ENCODE assay signal across 8 cellular contexts in the genomic region with DNA sequence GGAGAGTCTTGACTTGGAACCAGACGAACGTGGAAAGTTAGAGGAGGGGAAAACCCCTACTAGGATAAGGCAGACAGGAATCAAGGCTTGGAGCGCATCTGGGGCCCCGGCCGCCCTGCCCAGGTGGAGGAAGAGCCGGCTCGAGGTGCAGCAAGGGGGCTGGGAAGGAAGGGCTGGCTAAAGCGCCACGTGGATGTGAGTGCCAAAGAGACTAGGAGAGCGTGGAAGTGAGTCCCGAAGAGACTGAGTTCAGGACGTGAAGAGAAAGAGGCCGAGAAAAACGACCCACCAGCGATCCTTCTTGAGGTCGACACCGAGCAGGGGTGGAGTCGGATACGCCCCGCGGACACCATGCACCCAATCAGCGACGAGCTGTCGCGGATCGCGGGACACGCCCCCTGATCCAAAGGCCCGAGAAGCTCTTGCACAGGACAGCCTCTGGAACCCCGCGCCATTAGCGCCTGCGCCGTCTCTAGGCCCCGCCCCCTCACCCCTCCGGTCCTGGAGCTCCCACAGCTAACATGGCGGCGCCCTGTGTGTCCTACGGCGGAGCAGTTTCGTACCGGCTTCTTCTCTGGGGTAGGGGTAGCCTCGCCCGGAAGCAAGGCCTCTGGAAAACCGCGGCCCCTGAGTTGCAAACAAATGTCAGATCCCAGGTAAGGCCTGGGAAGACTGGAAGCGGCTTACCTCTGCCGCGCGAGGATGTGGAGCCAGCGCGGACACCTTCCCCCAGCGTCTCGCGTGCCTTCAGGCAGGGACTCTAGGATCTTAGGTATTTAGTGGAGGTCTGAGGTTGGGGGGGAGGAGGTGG. TPM values are rescaled to one million over a fixed set of nuclear protein-coding genes. Genes with fewer than 3 reads are reported as not detected.
DNase-seq lines count a peak whose midpoint lies in the region; ATAC-seq and TF ChIP-seq lines count a peak whose summit lies in the region.

Gene MRPS9 (plus strand): TSS at position 498 of the 811 bp plus-strand sequence. CDS start 24 bp downstream, at position 522.

- POLR2A ChIA-PET in RWPE1 (lab: Yijun Ruan, JAX; ENCODE audit: low non-redundant PET): interaction anchor here (0.6 kb wide), 1 partner anchor 39 kb away, joined by 3 read pairs; no protein-coding TSS in a partner anchor
- POLR2A ChIA-PET in naive thymus-derived CD8-positive, alpha-beta T cell (lab: Charles Lee): no interaction called here

- H3K9me3 ChIP-seq in fibroblast of lung (ENCODE audit: control insufficient read depth, insufficient read depth, low read depth, low read length): no peaks in the 10 kb centered on the region

- no peaks in the 10 kb centered on the region for H3K36me3 ChIP-seq in fibroblast of lung (ENCODE audit: control insufficient read depth, insufficient read depth, low read length)

- H3K27ac Mint-ChIP-seq in activated T-helper 17 cell treated with anti-CD3 and anti-CD28 coated beads, Interleukin-2, amount 50 U/mL, for 72 hours: peak within 1 kb of the TSS; percentile 91
- H3K27ac Mint-ChIP-seq in naive thymus-derived CD8-positive, alpha-beta T cell: peak within 1 kb of the TSS; percentile 90 to 99 (median 98)

- H3K4me1 ChIP-seq in fibroblast of lung (ENCODE audit: control insufficient read depth, extremely low read depth, insufficient read depth, low read length): peaks cover 4% of the 10 kb centered on the region

- H3K27me3 Mint-ChIP-seq in activated T-helper 17 cell treated with anti-CD3 and anti-CD28 coated beads, Interleukin-2, amount 50 U/mL, for 72 hours: no peaks in the 10 kb centered on the region
- H3K27me3 Mint-ChIP-seq in naive thymus-derived CD8-positive, alpha-beta T cell: no peaks in the 10 kb centered on the region

- TF ChIP-seq CTCF in LNCaP clone FGC (IDR thresholded peaks at IDR 0.05; ENCODE audit: control insufficient read depth, extremely low read depth, insufficient read depth) (no peak), RWPE1 (conservative IDR thresholded peaks at IDR 0.05; ENCODE audit: low read depth) (no peak), fibroblast of lung (conservative IDR thresholded peaks at IDR 0.05 in 1 of 2, IDR thresholded peaks at IDR 0.05 in 1 of 2; ENCODE audit: low read depth in 1 of 2, low read length in 2 of 2) (no peak)

- H3K79me2 ChIP-seq in fibroblast of lung (ENCODE audit: control insufficient read depth, insufficient read depth, low read length): peaks cover 10% of the 10 kb centered on the region

- ATAC-seq in activated T-helper 17 cell treated with anti-CD3 and anti-CD28 coated beads, Interleukin-2, amount 50 U/mL, for 72 hours (replicated peaks): peak; percentile 99
- ATAC-seq in naive thymus-derived CD8-positive, alpha-beta T cell: peak; percentile 95 to 96

- H3K27me3 ChIP-seq in fibroblast of lung (ENCODE audit: control insufficient read depth, insufficient read depth, low read length): no peaks in the 10 kb centered on the region

- no peaks in the 10 kb centered on the region for H3K36me3 Mint-ChIP-seq in activated T-helper 17 cell treated with anti-CD3 and anti-CD28 coated beads, Interleukin-2, amount 50 U/mL, for 72 hours (ENCODE audit: low read depth)
- no peaks in the 10 kb centered on the region for H3K36me3 Mint-ChIP-seq in naive thymus-derived CD8-positive, alpha-beta T cell

- peak within 1 kb of the TSS; percentile 77 for H3K27ac ChIP-seq in RWPE1
- H3K27ac ChIP-seq in fibroblast of lung (ENCODE audit: insufficient read depth, low read length): peak within 1 kb of the TSS; percentile 72

- peak within 1 kb of the TSS; percentile 99 for H3K4me2 ChIP-seq in fibroblast of lung (ENCODE audit: extremely low read depth, insufficient read depth, low read length)

- H3K4me3 ChIP-seq in LNCaP clone FGC (ENCODE audit: low read depth, low read length): peak within 1 kb of the TSS; percentile 71
- H3K4me3 ChIP-seq in fibroblast of lung (replicated peaks in 1 of 4; ENCODE audit: control extremely low read depth in 1 of 4, insufficient read depth in 1 of 4, low read depth in 3 of 4, low read length in 4 of 4): peak within 1 kb of the TSS; percentile 68 to 98 (median 80)

- peak within 1 kb of the TSS; percentile 76 for H3K9ac ChIP-seq in fibroblast of lung (ENCODE audit: insufficient read depth, low read length)

- DNase-seq in Daoy (ENCODE audit: low read depth) (peak; percentile 99), GOT3 (lab: John Stamatoyannopoulos, UW) (peak; percentile 85), LNCaP clone FGC (ENCODE audit: low read depth) (peak; percentile 85), RWPE1 (ENCODE audit: low spot score) (peak; percentile 99), fibroblast of lung (ENCODE audit: low read depth in 2 of 2) (peak; percentile 96)
- peak; percentile 89 to 98 (median 97) for DNase-seq in naive thymus-derived CD8-positive, alpha-beta T cell
- DNase-seq in stimulated activated naive CD4-positive, alpha-beta T cell (lab: John Stamatoyannopoulos, UW): peak; percentile 94 to 97 (median 96)

- peak within 1 kb of the TSS; percentile 98 for H2AFZ ChIP-seq in fibroblast of lung (ENCODE audit: low read length)

- CTCF ChIA-PET in RWPE1 (lab: Yijun Ruan, JAX): interaction anchor here (0.6 kb wide), 1 partner anchor 201 kb away, joined by 5 read pairs; no protein-coding TSS in a partner anchor

- no peaks in the 10 kb centered on the region for H3K9me3 Mint-ChIP-seq in activated T-helper 17 cell treated with anti-CD3 and anti-CD28 coated beads, Interleukin-2, amount 50 U/mL, for 72 hours
- no peaks in the 10 kb centered on the region for H3K9me3 Mint-ChIP-seq in naive thymus-derived CD8-positive, alpha-beta T cell

- no peaks in the 10 kb centered on the region for H4K20me1 ChIP-seq in fibroblast of lung (ENCODE audit: control insufficient read depth, extremely low read depth, insufficient read depth, low read length)

- H3K4me1 Mint-ChIP-seq in activated T-helper 17 cell treated with anti-CD3 and anti-CD28 coated beads, Interleukin-2, amount 50 U/mL, for 72 hours: peaks cover 19% of the 10 kb centered on the region
- peaks cover 29 to 48% (median 42%) of the 10 kb centered on the region in 4 donors for H3K4me1 Mint-ChIP-seq in naive thymus-derived CD8-positive, alpha-beta T cell

- H3K4me3 Mint-ChIP-seq in activated T-helper 17 cell treated with anti-CD3 and anti-CD28 coated beads, Interleukin-2, amount 50 U/mL, for 72 hours: peak within 1 kb of the TSS; percentile 93
- H3K4me3 Mint-ChIP-seq in naive thymus-derived CD8-positive, alpha-beta T cell: peak within 1 kb of the TSS; percentile 96 to 100 (median 98)

RNA-seq across cellular contexts. Expression of gene MRPS9, which starts in this region (rescaled TPM):
- 45.7 and 56.9 TPM in 2 replicates for total RNA-seq in Daoy (2014; rRNA removed; shearing (Covaris generic))
- total RNA-seq in activated T-helper 17 cell treated with anti-CD3 and anti-CD28 coated beads, Interleukin-2, amount 50 U/mL, for 72 hours: 10 to 100 TPM; 21.4 to 38.4 TPM
- 21.3 and 21.6 TPM in 2 replicates for total RNA-seq in fibroblast of lung
- polyA plus RNA-seq in fibroblast of lung: 25.3 and 30.7 TPM in 2 replicates
- polyA plus RNA-seq in fibroblast of lung (2012): 21.1 and 26.4 TPM in 2 replicates
- 4.6 and 6.6 TPM in 2 replicates for polyA minus RNA-seq in fibroblast of lung (ENCODE audit: low replicate concordance)
- 10 to 100 TPM; 23.8 to 24.5 TPM for total RNA-seq in naive thymus-derived CD8-positive, alpha-beta T cell
- polyA plus RNA-seq in naive thymus-derived CD8-positive, alpha-beta T cell: 10 to 100 TPM; 17.0 to 32.6 (median 26.0) TPM

Comparison
In these comparisons a context has a peak if more than half of its experiments do, and no peak if none do; other contexts are left out.
1. Peak in every context shown above with its lines: DNase-seq, ATAC-seq, H3K4me3 ChIP-seq and H3K27ac ChIP-seq.